ENCODE assay signal across 14 cellular contexts in genomic region chr3:42070089-42070885, GRCh38. TPM values are rescaled to one million over a fixed set of nuclear protein-coding genes. Genes with fewer than 3 reads are reported as not detected.
DNase-seq lines count a peak whose midpoint lies in the region; ATAC-seq, FAIRE-seq and TF ChIP-seq lines count a peak whose summit lies in the region.
"Had no signal": no experiment of that assay in that cellular context is flagged by ENCODE, and none has a peak within 500 bp of the region (broad histone marks: within the 10 kb centered on the region; RNA-seq: fewer than 3 reads in every experiment).

No MANE protein-coding gene starts in this region.

- H3K14ac ChIP-seq in IMR-90 (replicated peaks; ENCODE audit: low read depth, low read length): no peak overlapping the region

- H3K4me3 ChIP-seq in IMR-90 (ENCODE audit: insufficient read depth, low read depth, low read length) (no peak overlapping the region), K562 (no peak overlapping the region), lung (no peak overlapping the region), subcutaneous abdominal adipose tissue (ENCODE audit: low read depth in 1 of 5, low read length in 5 of 5) (peak overlapping the region in 1 of 5 donors; percentile 29)
- H3K4me3 ChIP-seq in CD8-positive, alpha-beta memory T cell (ENCODE audit: low read length): no peak overlapping the region
- H3K4me3 ChIP-seq: vagina had no signal

- H2AFZ ChIP-seq in IMR-90 (replicated peaks; ENCODE audit: low read length, poor library complexity): no peak overlapping the region
- no peak overlapping the region for H2AFZ ChIP-seq in K562 (ENCODE audit: low read depth, low read length)
- H2AFZ ChIP-seq: parathyroid adenoma had no signal

- H2BK15ac ChIP-seq in IMR-90 (ENCODE audit: low read depth, low read length): no peak overlapping the region

- no peak for TF ChIP-seq RAD21 in IMR-90 (IDR thresholded peaks at IDR 0.05; ENCODE audit: low read length)
- TF ChIP-seq RAD21 in K562 (CRISPR knock-in tag; conservative IDR thresholded peaks at IDR 0.05 in 1 of 2, IDR thresholded peaks at IDR 0.05 in 1 of 2): no peak

- FAIRE-seq in K562 (lab: Jason Lieb, UNC): no peak
- FAIRE-seq: GM12892 had no signal

- intact Hi-C loops in IMR-90 (cut with micrococcal nuclease): loop anchor here (5.0 kb wide), 1 partner anchor 108 kb away; the partner anchor contains the start of gene ULK4
- intact Hi-C loops in K562 (cut with micrococcal nuclease): no loop called here
- intact Hi-C loops in activated naive CD4-positive, alpha-beta T cell treated with anti-CD3 and anti-CD28 coated beads for 36 hours (cut with micrococcal nuclease): no loop called here

- no peak for ATAC-seq in IMR-90 (ENCODE audit: low read depth)
- ATAC-seq in K562: no peak
- ATAC-seq in lung (ENCODE audit: insufficient read depth, low FRiP score): no peak
- ATAC-seq in HG02588 (IDR thresholded peaks at IDR 0.05; ENCODE audit: unreplicated experiment): no peak

- no peak overlapping the region for H3K4me2 ChIP-seq in IMR-90 (ENCODE audit: low read depth, low read length)
- no peak overlapping the region for H3K4me2 ChIP-seq in K562 (ENCODE audit: insufficient read depth, low read length)

- H4K91ac ChIP-seq in IMR-90 (ENCODE audit: insufficient read depth, low read depth, low read length): no peak overlapping the region

- POLR2A ChIA-PET in IMR-90 (lab: Charles Lee; ENCODE audit: unreplicated experiment): no interaction called here
- POLR2A ChIA-PET in K562 (lab: Yijun Ruan, JAX): interaction anchor here (0.8 to 1.4 kb wide), 4 partner anchors 9 to 13 kb away, joined by 3 to 4 read pairs (median 3); no protein-coding TSS in a partner anchor
- POLR2A ChIA-PET in CD8-positive, alpha-beta memory T cell (lab: Charles Lee): no interaction called here

- no CpG with 5 or more reads among the region's 5 CpGs for WGBS in IMR-90 (ENCODE audit: extremely low coverage in 2 of 2, insufficient read length in 1 of 2), 2 experiments
- WGBS in K562 (ENCODE audit: insufficient coverage, low coverage, missing lambda C conversion rate): 92% methylated on average over 5 of the region's 5 CpGs
- 97 to 99% methylated on average over 5 of the region's 5 CpGs for WGBS in lung, 2 donors

- no peak overlapping the region for H3K4me3 Mint-ChIP-seq in activated naive CD4-positive, alpha-beta T cell treated with anti-CD3 and anti-CD28 coated beads for 36 hours
- H3K4me3 Mint-ChIP-seq in CD8-positive, alpha-beta memory T cell: no peak overlapping the region
- H3K4me3 Mint-ChIP-seq: activated CD4-positive, alpha-beta memory T cell treated with anti-CD3 and anti-CD28 coated beads, Interleukin-2, amount 10 ng/mL, durations not matched to agents 7 days and 5 days; activated naive CD8-positive, alpha-beta T cell treated with anti-CD3 and anti-CD28 coated beads for 36 hours; immature natural killer cell had no signal

- no peak overlapping the region for H3K4ac ChIP-seq in IMR-90 (ENCODE audit: low read depth, low read length)

- peaks cover 52 to 88% of the 10 kb centered on the region in 2 experiments for H3K79me1 ChIP-seq in IMR-90 (ENCODE audit: low read depth in 1 of 2, low read length in 2 of 2)

- TF ChIP-seq EP300 in K562 (IDR thresholded peaks at IDR 0.05; ENCODE audit: low read length): no peak

- H3K27ac Mint-ChIP-seq in activated naive CD4-positive, alpha-beta T cell treated with anti-CD3 and anti-CD28 coated beads for 36 hours: no peak overlapping the region
- peak overlapping the region in 3 of 8 donors; percentile 30 to 36 (median 32) for H3K27ac Mint-ChIP-seq in CD8-positive, alpha-beta memory T cell
- H3K27ac Mint-ChIP-seq: activated CD4-positive, alpha-beta memory T cell treated with anti-CD3 and anti-CD28 coated beads, Interleukin-2, amount 10 ng/mL, durations not matched to agents 7 days and 5 days; activated naive CD8-positive, alpha-beta T cell treated with anti-CD3 and anti-CD28 coated beads for 36 hours; immature natural killer cell had no signal

- H3K36me3 Mint-ChIP-seq in activated naive CD4-positive, alpha-beta T cell treated with anti-CD3 and anti-CD28 coated beads for 36 hours (ENCODE audit: low read depth): peaks cover 1% of the 10 kb centered on the region
- no peaks in the 10 kb centered on the region for H3K36me3 Mint-ChIP-seq in CD8-positive, alpha-beta memory T cell
- H3K36me3 Mint-ChIP-seq: immature natural killer cell had no signal

- H3K9me1 ChIP-seq in IMR-90 (ENCODE audit: insufficient read depth, low read length): peaks cover 31% of the 10 kb centered on the region
- H3K9me1 ChIP-seq in K562 (ENCODE audit: control insufficient read depth, insufficient read depth, low read length): peaks cover 5% of the 10 kb centered on the region

- peaks cover 20% of the 10 kb centered on the region for H3K4me1 Mint-ChIP-seq in activated naive CD4-positive, alpha-beta T cell treated with anti-CD3 and anti-CD28 coated beads for 36 hours (ENCODE audit: low read depth)
- H3K4me1 Mint-ChIP-seq in CD8-positive, alpha-beta memory T cell: peaks cover 18 to 71% (median 32%) of the 10 kb centered on the region in 3 donors
- H3K4me1 Mint-ChIP-seq: activated CD4-positive, alpha-beta memory T cell treated with anti-CD3 and anti-CD28 coated beads, Interleukin-2, amount 10 ng/mL, durations not matched to agents 7 days and 5 days had no signal

- no TSS peak for BruUV-seq in IMR-90 (replicated peaks; lab: Mats Ljungman, UMichigan)
- no TSS peak for BruUV-seq in K562 (replicated peaks; lab: Mats Ljungman, UMichigan)

- no peak overlapping the region for H3K56ac ChIP-seq in IMR-90 (ENCODE audit: extremely low read depth, insufficient read depth, low read length)

- peaks cover 25% of the 10 kb centered on the region for H3K4me1 ChIP-seq in IMR-90 (ENCODE audit: control insufficient read depth, insufficient read depth, low read length)
- peaks cover 4 to 6% of the 10 kb centered on the region in 2 experiments; a peak in 2 of 5 replicates for H3K4me1 ChIP-seq in K562 (replicated peaks in 1 of 2; ENCODE audit: control insufficient read depth in 2 of 2, insufficient read depth in 2 of 2, low read length in 2 of 2)
- peaks cover 35 to 48% of the 10 kb centered on the region in 2 donors for H3K4me1 ChIP-seq in lung (ENCODE audit: control insufficient read depth in 2 of 2, insufficient read depth in 2 of 2, low read length in 2 of 2)
- H3K4me1 ChIP-seq in subcutaneous abdominal adipose tissue (ENCODE audit: control insufficient read depth in 5 of 5, insufficient read depth in 5 of 5, low read length in 5 of 5): peaks cover 30 to 84% (median 75%) of the 10 kb centered on the region in 5 donors
- peaks cover 8% of the 10 kb centered on the region for H3K4me1 ChIP-seq in CD8-positive, alpha-beta memory T cell (ENCODE audit: insufficient read depth, low read length)

- no peaks in the 10 kb centered on the region for H3K9me3 ChIP-seq in IMR-90 (ENCODE audit: control insufficient read depth, insufficient read depth, low read length)
- H3K9me3 ChIP-seq in K562 (replicated peaks; ENCODE audit: control insufficient read depth, insufficient read depth, low read depth, low read length): no peaks in the 10 kb centered on the region
- no peaks in the 10 kb centered on the region for H3K9me3 ChIP-seq in lung (ENCODE audit: control insufficient read depth in 2 of 2, insufficient read depth in 1 of 2, low read length in 1 of 2)
- H3K9me3 ChIP-seq in subcutaneous abdominal adipose tissue (ENCODE audit: control insufficient read depth in 5 of 5, low read length in 5 of 5): no peaks in the 10 kb centered on the region
- H3K9me3 ChIP-seq in CD8-positive, alpha-beta memory T cell (ENCODE audit: low read length): no peaks in the 10 kb centered on the region
- H3K9me3 ChIP-seq: vagina had no signal

- CTCF ChIA-PET in IMR-90 (lab: Yijun Ruan, JAX) (no interaction called here), K562 (lab: Yijun Ruan, JAX; ENCODE audit: low intra/inter-chr PET ratio) (no interaction called here)
- CTCF ChIA-PET in activated naive CD4-positive, alpha-beta T cell treated with anti-CD3 and anti-CD28 coated beads for 36 hours (lab: Charles Lee): interaction anchor here (0.6 to 1.4 kb wide), 3 partner anchors 22 to 100 kb away, joined by 3 to 6 read pairs (median 4); no protein-coding TSS in a partner anchor
- CTCF ChIA-PET in CD8-positive, alpha-beta memory T cell (lab: Charles Lee): no interaction called here

- H3K27me3 Mint-ChIP-seq in activated naive CD4-positive, alpha-beta T cell treated with anti-CD3 and anti-CD28 coated beads for 36 hours (ENCODE audit: low read depth): no peaks in the 10 kb centered on the region
- peaks cover 0 to 2% of the 10 kb centered on the region in 2 donors for H3K27me3 Mint-ChIP-seq in CD8-positive, alpha-beta memory T cell
- H3K27me3 Mint-ChIP-seq: activated CD4-positive, alpha-beta memory T cell treated with anti-CD3 and anti-CD28 coated beads, Interleukin-2, amount 10 ng/mL, durations not matched to agents 7 days and 5 days; activated naive CD8-positive, alpha-beta T cell treated with anti-CD3 and anti-CD28 coated beads for 36 hours had no signal

- no peaks in the 10 kb centered on the region for H3K36me3 ChIP-seq in IMR-90 (ENCODE audit: control insufficient read depth, insufficient read depth, low read length)
- H3K36me3 ChIP-seq in K562 (ENCODE audit: control insufficient read depth, insufficient read depth, low read length): no peaks in the 10 kb centered on the region
- H3K36me3 ChIP-seq in lung (ENCODE audit: control insufficient read depth in 2 of 2, insufficient read depth in 2 of 2, low read length in 2 of 2): peaks cover 0 to 1% of the 10 kb centered on the region in 2 donors
- H3K36me3 ChIP-seq in subcutaneous abdominal adipose tissue (ENCODE audit: control insufficient read depth in 5 of 5, insufficient read depth in 5 of 5, low read length in 5 of 5): no peaks in the 10 kb centered on the region
- no peaks in the 10 kb centered on the region for H3K36me3 ChIP-seq in CD8-positive, alpha-beta memory T cell (ENCODE audit: insufficient read depth, low read length)
- H3K36me3 ChIP-seq: vagina had no signal

- H3K18ac ChIP-seq in IMR-90 (ENCODE audit: low read depth, low read length): no peak overlapping the region

- H2BK5ac ChIP-seq in IMR-90 (ENCODE audit: low read depth, low read length, poor library complexity, severe bottlenecking): no peak overlapping the region

- no peak overlapping the region for H4K5ac ChIP-seq in IMR-90 (ENCODE audit: low read depth, low read length)

- no peak for TF ChIP-seq CTCF in IMR-90 (conservative IDR thresholded peaks at IDR 0.05; ENCODE audit: low read depth, low read length)
- no peak for TF ChIP-seq CTCF in K562 (IDR thresholded peaks at IDR 0.05 in 2 of 3, conservative IDR thresholded peaks at IDR 0.05 in 1 of 3; ENCODE audit: insufficient read depth in 2 of 3, low read depth in 1 of 3, low read length in 3 of 3)
- TF ChIP-seq CTCF in lung (IDR thresholded peaks at IDR 0.05; ENCODE audit: control extremely low read depth, extremely low read depth): no peak

- H3K79me2 ChIP-seq in K562 (ENCODE audit: control insufficient read depth, insufficient read depth, low read length): peaks cover 25% of the 10 kb centered on the region; the same call in 2 of the 3 replicates

- H3K9me3 Mint-ChIP-seq in activated naive CD4-positive, alpha-beta T cell treated with anti-CD3 and anti-CD28 coated beads for 36 hours: peaks cover under 1% of the 10 kb centered on the region
- H3K9me3 Mint-ChIP-seq in CD8-positive, alpha-beta memory T cell: peaks cover 0 to 3% (median 0%) of the 10 kb centered on the region in 5 donors
- H3K9me3 Mint-ChIP-seq: activated CD4-positive, alpha-beta memory T cell treated with anti-CD3 and anti-CD28 coated beads, Interleukin-2, amount 10 ng/mL, durations not matched to agents 7 days and 5 days; activated naive CD8-positive, alpha-beta T cell treated with anti-CD3 and anti-CD28 coated beads for 36 hours; immature natural killer cell had no signal

- dilution Hi-C loops in IMR-90 (cut with HindIII; ENCODE audit: low sequenced_read_pairs, unreplicated experiment): no loop called here

- H2BK120ac ChIP-seq in IMR-90 (ENCODE audit: low read depth, low read length): no peak overlapping the region

- H3K27me3 ChIP-seq in IMR-90 (ENCODE audit: control insufficient read depth, insufficient read depth, low read length): no peaks in the 10 kb centered on the region
- no peaks in the 10 kb centered on the region for H3K27me3 ChIP-seq in K562 (ENCODE audit: control insufficient read depth in 2 of 2, insufficient read depth in 2 of 2, low read length in 2 of 2)
- no peaks in the 10 kb centered on the region for H3K27me3 ChIP-seq in lung (ENCODE audit: control insufficient read depth, insufficient read depth)
- H3K27me3 ChIP-seq in subcutaneous abdominal adipose tissue (ENCODE audit: control insufficient read depth in 5 of 5, insufficient read depth in 4 of 5, low read length in 5 of 5): no peaks in the 10 kb centered on the region
- no peaks in the 10 kb centered on the region for H3K27me3 ChIP-seq in CD8-positive, alpha-beta memory T cell (ENCODE audit: insufficient read depth, low read length, poor library complexity, severe bottlenecking)
- H3K27me3 ChIP-seq: vagina had no signal

- H3K27ac ChIP-seq in IMR-90 (ENCODE audit: insufficient read depth, low read length) (no peak overlapping the region), K562 (ENCODE audit: extremely low read depth, low read depth, low read length) (no peak overlapping the region), lung (ENCODE audit: low read depth in 1 of 2, low read length in 1 of 2) (peak overlapping the region; percentile 68 to 97), subcutaneous abdominal adipose tissue (ENCODE audit: low read depth, low read length) (peak overlapping the region; percentile 94)
- H3K27ac ChIP-seq in CD8-positive, alpha-beta memory T cell (ENCODE audit: low read depth, low read length): no peak overlapping the region

- H3K9ac ChIP-seq in IMR-90 (ENCODE audit: low read depth, low read length) (no peak overlapping the region), K562 (ENCODE audit: insufficient read depth in 1 of 2, low read depth in 2 of 2, low read length in 2 of 2) (no peak overlapping the region), subcutaneous abdominal adipose tissue (ENCODE audit: low read length in 5 of 5) (peak overlapping the region in 1 of 5 donors; percentile 49)
- H3K9ac ChIP-seq: parathyroid adenoma had no signal

- in situ Hi-C loops in IMR-90 (cut with MboI; ENCODE audit: low sequenced_read_pairs) (no loop called here), K562 (cut with MboI) (no loop called here)

- H2BK20ac ChIP-seq in IMR-90 (ENCODE audit: low read depth, low read length): no peak overlapping the region

- no peak overlapping the region for H2AK9ac ChIP-seq in IMR-90 (replicated peaks; ENCODE audit: low read depth, low read length, poor library complexity)

- TF ChIP-seq POLR2A in IMR-90 (IDR thresholded peaks at IDR 0.05; ENCODE audit: low read depth, low read length): no peak
- TF ChIP-seq POLR2A in K562 (conservative IDR thresholded peaks at IDR 0.05): no peak

- no peak overlapping the region; the same call in 1 of the 2 replicates for H3K23ac ChIP-seq in IMR-90 (ENCODE audit: low read depth, low read length)

- H4K20me1 ChIP-seq in IMR-90 (ENCODE audit: insufficient read depth, low read length) (peaks cover 6% of the 10 kb centered on the region), K562 (replicated peaks; ENCODE audit: control insufficient read depth, insufficient read depth, low read length) (peaks cover 17% of the 10 kb centered on the region)

- no peak overlapping the region for H4K8ac ChIP-seq in IMR-90 (ENCODE audit: low read depth in 2 of 2, low read length in 2 of 2)

- DNase-seq in IMR-90 (peak; percentile 18), K562 (ENCODE audit: extremely low read depth in 1 of 4, low spot score in 3 of 4) (no peak), lung (ENCODE audit: low spot score) (no peak), NCI-H748 treated with DMSO at 0.1 percent for 48 hours (lab: John Stamatoyannopoulos, UW) (no peak)
- no peak for DNase-seq in activated naive CD4-positive, alpha-beta T cell treated with anti-CD3 and anti-CD28 coated beads for 36 hours
- DNase-seq in CD8-positive, alpha-beta memory T cell: no peak
- DNase-seq: activated CD4-positive, alpha-beta memory T cell treated with anti-CD3 and anti-CD28 coated beads, Interleukin-2, amount 10 ng/mL, durations not matched to agents 7 days and 5 days; activated naive CD8-positive, alpha-beta T cell treated with anti-CD3 and anti-CD28 coated beads for 36 hours; immature natural killer cell had no signal

- H2AK5ac ChIP-seq in IMR-90 (ENCODE audit: low read depth, low read length): no peak overlapping the region

RNA-seq across cellular contexts. Expression of gene TRAK1, which starts 20.9 kb away (rescaled TPM):
- total RNA-seq in IMR-90 (2012; rRNA removed) (26.7 and 28.1 TPM in 2 replicates), K562 (2014; rRNA removed) (21.7 and 25.8 TPM in 2 replicates), K562 (2014; rRNA removed; fragmentation: Illumina TruSeq; extraction: Trizol) (13.2 and 14.2 TPM in 2 replicates), K562 (2015; rRNA removed; fragmentation: Illumina TruSeq; extraction: Trizol) (15.5 and 15.6 TPM in 2 replicates), K562 (2021) (27.5 and 28.5 TPM in 2 replicates), lung (10 to 100 TPM; 45.3 to 65.4 TPM)
- polyA plus RNA-seq in IMR-90 (2012; rRNA removed) (21.7 and 25.6 TPM in 2 replicates), K562 (2011; rRNA removed) (17.5 and 24.0 TPM in 2 replicates), K562 (2014; fragmentation: Illumina TruSeq; extraction: Trizol) (20.3 and 21.3 TPM in 2 replicates), K562 (2014; fragmentation: Nextera tagmentation; extraction: Ambion mirVana) (1 to 10 TPM; 5.3 TPM), K562 (2014; rRNA removed) (18.7 and 19.4 TPM in 2 replicates), lung (10 to 100 TPM; 18.2 to 19.6 TPM)
- 11.6 and 17.8 TPM in 2 replicates for polyA plus RNA-seq in IMR-90 (2012; cell fraction: cytosol; rRNA removed)
- 30.8 and 31.5 TPM in 2 replicates for polyA plus RNA-seq in IMR-90 (2012; cell fraction: nucleus; rRNA removed; ENCODE audit: low replicate concordance)
- total RNA-seq in K562 (2011; cell fraction: chromatin; rRNA removed; ENCODE audit: low replicate concordance): 54.4 and 56.3 TPM in 2 replicates
- total RNA-seq in K562 (2011; cell fraction: nucleolus; rRNA removed): 28.3 and 29.1 TPM in 2 replicates
- total RNA-seq in K562 (2011; cell fraction: nucleoplasm; rRNA removed): 38.1 and 45.0 TPM in 2 replicates
- 13.7 and 15.9 TPM in 2 replicates for polyA plus RNA-seq in K562 (2011; cell fraction: cytosol; rRNA removed)
- 46.8 and 47.8 TPM in 2 replicates for polyA plus RNA-seq in K562 (2011; cell fraction: nucleus; rRNA removed)
- polyA plus RNA-seq in K562 (2012): 16.4 and 21.1 TPM in 2 replicates
- 24.5 and 36.4 TPM in 2 replicates for polyA minus RNA-seq in K562 (2011; rRNA and poly(A)+ RNA removed)
- 17.6 and 25.8 TPM in 2 replicates for polyA minus RNA-seq in K562 (2011; cell fraction: cytosol; rRNA and poly(A)+ RNA removed)
- 28.0 and 53.1 TPM in 2 replicates for polyA minus RNA-seq in K562 (2011; cell fraction: nucleus; rRNA and poly(A)+ RNA removed)
- 10 to 100 TPM; 18.3 to 19.1 TPM for total RNA-seq in activated naive CD4-positive, alpha-beta T cell treated with anti-CD3 and anti-CD28 coated beads for 36 hours
- 10 to 100 TPM; 19.7 to 20.0 TPM for total RNA-seq in CD8-positive, alpha-beta memory T cell
- 10.4 TPM for polyA plus RNA-seq in CD8-positive, alpha-beta memory T cell

Comparison
In these comparisons a context has a peak if more than half of its experiments do, and no peak if none do; other contexts are left out.
1. H3K27ac ChIP-seq: peak in lung (2 of 2) and subcutaneous abdominal adipose tissue (single experiment); none in IMR-90 (single experiment), K562 (single experiment) and CD8-positive, alpha-beta memory T cell (single experiment).